32 cellular contexts compared by ENCODE assay signal in genomic region chr4:504076-504475, GRCh38. TPM values are rescaled to one million over a fixed set of nuclear protein-coding genes. Genes with fewer than 3 reads are reported as not detected.
DNase-seq lines count a peak whose midpoint lies in the region; ATAC-seq and TF ChIP-seq lines count a peak whose summit lies in the region.
"Had no signal": no experiment of that assay in that cellular context is flagged by ENCODE, and none has a peak within 500 bp of the region (broad histone marks: within the 10 kb centered on the region; RNA-seq: fewer than 3 reads in every experiment).

No MANE protein-coding gene starts in this region.

- H3K27me3 Mint-ChIP-seq in naive thymus-derived CD8-positive, alpha-beta T cell = no peaks in the 10 kb centered on the region
- H3K27me3 Mint-ChIP-seq: activated CD4-positive, alpha-beta T cell treated with anti-CD3 and anti-CD28 coated beads for 36 hours; activated T-helper 17 cell treated with anti-CD3 and anti-CD28 coated beads, Interleukin-2, amount 50 U/mL, for 72 hours; central memory CD8-positive, alpha-beta T cell; memory B cell had no signal

- POLR2A ChIA-PET in naive thymus-derived CD8-positive, alpha-beta T cell (lab: Charles Lee) = interaction anchor here (0.7 kb wide), 1 partner anchor 20 kb away, joined by 3 read pairs; no protein-coding TSS in a partner anchor

- peak; percentile 48 for DNase-seq in amniotic epithelial cell (ENCODE audit: low read depth)
- peak; percentile 96 for DNase-seq in choroid plexus epithelial cell (ENCODE audit: low read depth)
- DNase-seq in kidney tubule cell (ENCODE audit: low spot score) = peak; percentile 45
- DNase-seq in smooth muscle cell of the brain vasculature (ENCODE audit: low read depth, low spot score) = peak; percentile 83
- no peak for DNase-seq in NCI-H748 (lab: John Stamatoyannopoulos, UW; ENCODE audit: unreplicated experiment)
- DNase-seq in naive thymus-derived CD8-positive, alpha-beta T cell = no peak
- DNase-seq: activated CD4-positive, alpha-beta T cell treated with anti-CD3 and anti-CD28 coated beads for 36 hours; activated CD8-positive, alpha-beta T cell treated with anti-CD3 and anti-CD28 coated beads, Interleukin-2, amount 10 ng/mL, durations not matched to agents 7 days and 5 days; dermis blood vessel endothelial cell; endodermal cell; gastrocnemius medialis; HCEC 1CT; NCI-H1092; NCI-H1694 treated with DMSO at 0.1 percent for 48 hours; NCI-H446; NCI-H82; Peyer's patch; SIG-M5; sigmoid colon; stimulated activated CD4-positive, alpha-beta T cell treated with anti-CD3 and anti-CD28 coated beads, Interleukin-4, amount 100 ng/mL, for 4 hours; upper lobe of right lung had no signal

- no peak overlapping the region for H3K27ac Mint-ChIP-seq in naive thymus-derived CD8-positive, alpha-beta T cell
- H3K27ac Mint-ChIP-seq: activated CD4-positive, alpha-beta T cell treated with anti-CD3 and anti-CD28 coated beads for 36 hours; activated CD8-positive, alpha-beta T cell treated with anti-CD3 and anti-CD28 coated beads, Interleukin-2, amount 10 ng/mL, durations not matched to agents 7 days and 5 days; activated T-helper 17 cell treated with anti-CD3 and anti-CD28 coated beads, Interleukin-2, amount 50 U/mL, for 72 hours; endodermal cell; neural progenitor cell; stimulated activated effector memory CD8-positive, alpha-beta T cell treated with anti-CD3 and anti-CD28 coated beads, Interleukin-12 subunit alpha, Interleukin-12 subunit beta, amount 100 ng/mL, for 72 hours; T-helper 2 cell treated with Interferon-gamma antibody and Interleukin-4, amounts not matched to agents 5 μg/mL and 100 μg/mL, for 36 hours had no signal

- TF ChIP-seq CTCF in choroid plexus epithelial cell (conservative IDR thresholded peaks at IDR 0.05; ENCODE audit: low read depth, low read length) = no peak

- ATAC-seq in GM19455 (IDR thresholded peaks at IDR 0.05; ENCODE audit: unreplicated experiment) (no peak), GM21723 (IDR thresholded peaks at IDR 0.05; ENCODE audit: unreplicated experiment) (no peak)
- ATAC-seq in naive thymus-derived CD8-positive, alpha-beta T cell = no peak
- ATAC-seq: activated CD4-positive, alpha-beta T cell treated with anti-CD3 and anti-CD28 coated beads for 36 hours; activated CD8-positive, alpha-beta T cell treated with anti-CD3 and anti-CD28 coated beads, Interleukin-2, amount 10 ng/mL, durations not matched to agents 7 days and 5 days; activated naive CD4-positive, alpha-beta T cell treated with anti-CD3 and anti-CD28 coated beads, Interleukin-2, amount 50 U/mL, for 72 hours; activated T-helper 17 cell treated with anti-CD3 and anti-CD28 coated beads, Interleukin-2, amount 50 U/mL, for 72 hours; esophagus mucosa; gastrocnemius medialis; stimulated activated effector memory CD8-positive, alpha-beta T cell treated with anti-CD3 and anti-CD28 coated beads, Interleukin-12 subunit alpha, Interleukin-12 subunit beta, amount 100 ng/mL, for 72 hours; upper lobe of right lung had no signal

- H3K4me3 Mint-ChIP-seq in naive thymus-derived CD8-positive, alpha-beta T cell = no peak overlapping the region
- H3K4me3 Mint-ChIP-seq: activated CD4-positive, alpha-beta T cell treated with anti-CD3 and anti-CD28 coated beads for 36 hours; activated CD8-positive, alpha-beta T cell treated with anti-CD3 and anti-CD28 coated beads, Interleukin-2, amount 10 ng/mL, durations not matched to agents 7 days and 5 days; activated T-helper 17 cell treated with anti-CD3 and anti-CD28 coated beads, Interleukin-2, amount 50 U/mL, for 72 hours; central memory CD8-positive, alpha-beta T cell; endodermal cell; memory B cell; neural progenitor cell; stimulated activated effector memory CD8-positive, alpha-beta T cell treated with anti-CD3 and anti-CD28 coated beads, Interleukin-12 subunit alpha, Interleukin-12 subunit beta, amount 100 ng/mL, for 72 hours; T-helper 2 cell treated with Interferon-gamma antibody and Interleukin-4, amounts not matched to agents 5 μg/mL and 100 μg/mL, for 36 hours had no signal

- peak overlapping the region; percentile 12 for H3K4me3 ChIP-seq in choroid plexus epithelial cell (ENCODE audit: low read depth, low read length)
- H3K4me3 ChIP-seq: BLaER1, gastrocnemius medialis, neural progenitor cell, Peyer's patch, sigmoid colon, upper lobe of right lung had no signal

- H3K9me3 Mint-ChIP-seq in naive thymus-derived CD8-positive, alpha-beta T cell = peaks cover 0 to under 1% (median 0%) of the 10 kb centered on the region in 9 donors
- H3K9me3 Mint-ChIP-seq: activated naive CD4-positive, alpha-beta T cell treated with anti-CD3 and anti-CD28 coated beads, Interleukin-2, amount 50 U/mL, for 72 hours; activated T-helper 17 cell treated with anti-CD3 and anti-CD28 coated beads, Interleukin-2, amount 50 U/mL, for 72 hours; central memory CD8-positive, alpha-beta T cell; endodermal cell; neural progenitor cell; stimulated activated effector memory CD8-positive, alpha-beta T cell treated with anti-CD3 and anti-CD28 coated beads, Interleukin-12 subunit alpha, Interleukin-12 subunit beta, amount 100 ng/mL, for 72 hours; T-helper 2 cell treated with Interferon-gamma antibody and Interleukin-4, amounts not matched to agents 5 μg/mL and 100 μg/mL, for 36 hours had no signal

- H3K4me1 Mint-ChIP-seq in naive thymus-derived CD8-positive, alpha-beta T cell = peaks cover 26 to 60% (median 47%) of the 10 kb centered on the region in 4 donors

- H3K36me3 Mint-ChIP-seq in naive thymus-derived CD8-positive, alpha-beta T cell = peaks cover 29 to 85% (median 48%) of the 10 kb centered on the region in 3 donors

RNA-seq across cellular contexts. Expression of gene PIGG, which starts 5.1 kb away (rescaled TPM):
- total RNA-seq in naive thymus-derived CD8-positive, alpha-beta T cell = 100 to 1,000 TPM; 117 to 121 TPM
- 10 to 100 TPM; 20.9 to 25.7 (median 25.4) TPM for polyA plus RNA-seq in naive thymus-derived CD8-positive, alpha-beta T cell

RNA-seq across cellular contexts. Expression of gene ZNF721, which starts 5.1 kb away (rescaled TPM):
- 10 to 100 TPM; 71.6 to 72.6 TPM for total RNA-seq in naive thymus-derived CD8-positive, alpha-beta T cell
- polyA plus RNA-seq in naive thymus-derived CD8-positive, alpha-beta T cell = 10 to 100 TPM; 44.7 to 46.1 (median 45.6) TPM

Comparison
In these comparisons a context has a peak if more than half of its experiments do, and no peak if none do; other contexts are left out.
1. DNase-seq: peak in amniotic epithelial cell (single experiment), choroid plexus epithelial cell (single experiment), kidney tubule cell (single experiment) and smooth muscle cell of the brain vasculature (single experiment); none in NCI-H748 (single experiment) and naive thymus-derived CD8-positive, alpha-beta T cell (0 of 10).